In genomic region chr11:82988936-82989627, GRCh38 we compare ENCODE assay signal across 13 cellular contexts.
DNase-seq lines count a peak whose midpoint lies in the region; ATAC-seq, FAIRE-seq and TF ChIP-seq lines count a peak whose summit lies in the region.
"Had no signal": no experiment of that assay in that cellular context is flagged by ENCODE, and none has a peak within 500 bp of the region (broad histone marks: within the 10 kb centered on the region; RNA-seq: fewer than 3 reads in every experiment).

No MANE protein-coding gene starts in this region.

- no peaks in the 10 kb centered on the region for H3K27me3 ChIP-seq in BLaER1
- H3K27me3 ChIP-seq: ovary had no signal

- H3K9ac ChIP-seq in BLaER1 (no peak overlapping the region), kidney (ENCODE audit: low read length in 2 of 2) (no peak overlapping the region)

- no peaks in the 10 kb centered on the region for H4K20me1 ChIP-seq in BLaER1

- intact Hi-C loops in kidney (cut with DNase I): no loop called here

- H3K4me3 ChIP-seq in BLaER1 (no peak overlapping the region), kidney (ENCODE audit: low read length in 2 of 2) (no peak overlapping the region)
- H3K4me3 ChIP-seq: ovary had no signal

- H3K4me2 ChIP-seq in BLaER1: peak overlapping the region; percentile 25; the same call in 1 of the 2 replicates

- H3K27me3 Mint-ChIP-seq in brain: no peaks in the 10 kb centered on the region

- no peak for TF ChIP-seq CTCF in brain (conservative IDR thresholded peaks at IDR 0.05)
- TF ChIP-seq CTCF in kidney (IDR thresholded peaks at IDR 0.05; ENCODE audit: borderline replicate concordance, extremely low read depth, insufficient read depth): no peak

- no peak overlapping the region for H3K4me3 Mint-ChIP-seq in brain
- H3K4me3 Mint-ChIP-seq: activated T-cell treated with anti-CD3 and anti-CD28 coated beads, Interleukin-2, amount 50 U/mL, for 72 hours had no signal

- H3K4me1 Mint-ChIP-seq in brain: peaks cover 22% of the 10 kb centered on the region

- H3K9me3 ChIP-seq in BLaER1: no peaks in the 10 kb centered on the region
- no peaks in the 10 kb centered on the region for H3K9me3 ChIP-seq in kidney (ENCODE audit: control insufficient read depth in 1 of 2, low read length in 2 of 2)
- H3K9me3 ChIP-seq: ovary had no signal

- DNase-seq in NCI-H345 treated with DMSO at 0.1 percent for 48 hours (lab: John Stamatoyannopoulos, UW; ENCODE audit: unreplicated experiment): peak; percentile 84
- DNase-seq in myocyte (ENCODE audit: low read depth): peak; percentile 50
- no peak for DNase-seq in kidney
- DNase-seq in NCI-H2029 (lab: John Stamatoyannopoulos, UW): no peak
- DNase-seq: activated CD4-positive, CD25-positive, alpha-beta regulatory T cell treated with anti-CD3 and anti-CD28 coated beads, Interleukin-2, amount 50 U/mL, for 72 hours; activated T-cell treated with anti-CD3 and anti-CD28 coated beads, Interleukin-2, amount 50 U/mL, for 72 hours; ovary had no signal

- peak overlapping the region in 3 of 5 experiments; percentile 42 to 77 (median 51) for H3K27ac Mint-ChIP-seq in brain
- H3K27ac Mint-ChIP-seq: activated T-cell treated with anti-CD3 and anti-CD28 coated beads, Interleukin-2, amount 50 U/mL, for 72 hours had no signal

- no peak for ATAC-seq in GM18867 (IDR thresholded peaks at IDR 0.05; ENCODE audit: unreplicated experiment)
- no peak for ATAC-seq in HG03159 (IDR thresholded peaks at IDR 0.05; ENCODE audit: unreplicated experiment)
- ATAC-seq: activated T-cell treated with anti-CD3 and anti-CD28 coated beads, Interleukin-2, amount 50 U/mL, for 72 hours had no signal

- FAIRE-seq in kidney (lab: Jason Lieb, UNC): no peak
- FAIRE-seq: GM12891, H54 had no signal

- H3K36me3 Mint-ChIP-seq in brain: peaks cover 57% of the 10 kb centered on the region

- H3K4me1 ChIP-seq in BLaER1 (peaks cover 2% of the 10 kb centered on the region; the same call in 1 of the 2 replicates), kidney (ENCODE audit: control insufficient read depth in 1 of 2, insufficient read depth in 1 of 2, low read depth in 1 of 2, low read length in 2 of 2) (no peaks in the 10 kb centered on the region)

- H3K36me3 ChIP-seq in BLaER1 (0 out of 2 replicates have a peak, but pooled peaks cover 7% of the 10 kb centered on the region), kidney (ENCODE audit: control insufficient read depth in 1 of 2, insufficient read depth in 2 of 2, low read length in 2 of 2) (peaks cover 0 to 2% of the 10 kb centered on the region in 2 donors)
- H3K36me3 ChIP-seq: ovary had no signal

- no peak overlapping the region for H3K27ac ChIP-seq in BLaER1
- no peak overlapping the region for H3K27ac ChIP-seq in kidney (ENCODE audit: low read depth in 2 of 2, low read length in 2 of 2)
- H3K27ac ChIP-seq: ovary had no signal

- no peaks in the 10 kb centered on the region for H3K9me3 Mint-ChIP-seq in brain
- H3K9me3 Mint-ChIP-seq: activated T-cell treated with anti-CD3 and anti-CD28 coated beads, Interleukin-2, amount 50 U/mL, for 72 hours had no signal

Comparison
In these comparisons a context has a peak if more than half of its experiments do, and no peak if none do; other contexts are left out.
1. DNase-seq: peak in NCI-H345 treated with DMSO at 0.1 percent for 48 hours (single experiment) and myocyte (single experiment); none in kidney (single experiment) and NCI-H2029 (single experiment).